ENCODE assay signal across 30 cellular contexts in the genomic region with DNA sequence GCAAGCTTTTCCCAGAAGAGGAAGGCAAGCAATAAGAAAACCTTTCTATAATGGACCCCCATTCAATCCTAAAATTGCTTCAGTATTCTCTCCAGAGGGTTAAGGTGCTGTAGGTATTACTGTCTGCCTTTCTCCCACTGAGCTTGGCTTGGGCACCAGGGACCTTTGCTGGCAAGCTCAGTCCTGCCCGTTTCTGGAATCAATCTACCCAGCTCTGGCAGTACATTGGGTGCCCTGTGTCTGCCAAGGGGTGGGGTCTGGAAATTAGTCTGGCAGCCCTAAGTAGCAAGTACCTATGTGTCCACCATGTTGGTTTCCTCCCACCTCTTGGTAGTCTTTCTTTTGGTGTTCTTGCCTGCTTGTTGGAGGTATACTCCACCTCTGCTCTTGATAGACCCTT.
"Had no signal": no experiment of that assay in that cellular context is flagged by ENCODE, and none has a peak within 500 bp of the region (broad histone marks: within the 10 kb centered on the region; RNA-seq: fewer than 3 reads in every experiment).

No MANE protein-coding gene starts in this region.

- H3K4me1 ChIP-seq: colonic mucosa, esophagus squamous epithelium had no signal

- H3K4me3 ChIP-seq: colonic mucosa, esophagus squamous epithelium had no signal

- DNase-seq: activated B cell treated with CpG ODN at 0.5 μM for 24 hours; activated CD4-positive, alpha-beta T cell treated with anti-CD3 and anti-CD28 coated beads for 48 hours; activated CD4-positive, alpha-beta T cell treated with anti-CD3 and anti-CD28 coated beads, Interleukin-2, amount 50 U/mL, for 1 hour; activated CD4-positive, alpha-beta T cell treated with anti-CD3 and anti-CD28 coated beads, Interleukin-2, amount 50 U/mL, for 48 hours; activated CD8-positive, alpha-beta memory T cell treated with anti-CD3 and anti-CD28 coated beads for 24 hours; activated CD8-positive, alpha-beta T cell treated with anti-CD3 and anti-CD28 coated beads for 36 hours; activated effector memory CD4-positive, alpha-beta T cell treated with Interleukin-2 at 50 U/mL for 16 hours; activated gamma-delta T cell treated with Interleukin-2 at 50 U/mL for 16 hours; activated naive CD4-positive, alpha-beta T cell treated with anti-CD3 and anti-CD28 coated beads, Interleukin-2, amount 50 U/mL, for 16 hours; activated naive CD4-positive, alpha-beta T cell treated with Interleukin-2 at 50 U/mL for 16 hours; activated T-cell treated with anti-CD3 and anti-CD28 coated beads, Interleukin-2, amount 50 U/mL, for 4 hours; amniotic stem cell; anterior cingulate cortex; brain microvascular endothelial cell; caudate nucleus; colonic mucosa; effector CD8-positive, alpha-beta T cell; esophagus squamous epithelium; T-helper 1 cell; T-helper 17 cell; T1000 had no signal

- H3K27ac ChIP-seq: brain microvascular endothelial cell, colonic mucosa, epithelial cell of prostate, esophagus squamous epithelium, WERI-Rb-1 had no signal

- FAIRE-seq: astrocyte, bronchial epithelial cell, endometrium, endothelial cell of umbilical vein, frontal cortex had no signal

- ATAC-seq: activated CD4-positive, CD25-positive, alpha-beta regulatory T cell treated with anti-CD3 and anti-CD28 coated beads, Interleukin-2, amount 50 U/mL, for 24 hours; activated CD8-positive, alpha-beta T cell treated with anti-CD3 and anti-CD28 coated beads for 36 hours; activated T-cell treated with anti-CD3 and anti-CD28 coated beads, Interleukin-2, amount 50 U/mL, for 4 hours; activated T-helper 17 cell treated with anti-CD3 and anti-CD28 coated beads, Interleukin-2, amount 50 U/mL, for 72 hours; T-helper 17 cell had no signal

- H3K36me3 ChIP-seq: brain microvascular endothelial cell, colonic mucosa, esophagus squamous epithelium, WERI-Rb-1 had no signal

- H3K9me3 ChIP-seq: colonic mucosa, esophagus squamous epithelium had no signal

- H3K27me3 ChIP-seq: brain microvascular endothelial cell, colonic mucosa, esophagus squamous epithelium had no signal
